30 cellular contexts compared by ENCODE assay signal in genomic region chr11:127873478-127873877, GRCh38.
"Had no signal": no experiment of that assay in that cellular context is flagged by ENCODE, and none has a peak within 500 bp of the region (broad histone marks: within the 10 kb centered on the region; RNA-seq: fewer than 3 reads in every experiment).

No MANE protein-coding gene starts in this region.

- H3K4me3 ChIP-seq: body of pancreas, heart left ventricle, tibial artery had no signal

- ATAC-seq: activated CD4-positive, CD25-positive, alpha-beta regulatory T cell treated with anti-CD3 and anti-CD28 coated beads, Interleukin-2, amount 50 U/mL, for 24 hours; body of pancreas; heart left ventricle; left colon; natural killer cell treated with Interleukin-12 subunit alpha and Interleukin-12 subunit beta and Interleukin-15 and Interleukin-18, amount 100 ng/mL, for 72 hours; sciatic nerve; stimulated activated memory B cell treated with anti-CD40 and anti-IgM and Interleukin-4, amounts not matched to agents 10 μg/mL and 1 μg/mL and 100 μg/mL, for 72 hours; stimulated activated naive CD8-positive, alpha-beta T cell treated with anti-CD3 and anti-CD28 coated beads, Interleukin-15, amount 100 ng/mL, for 72 hours; T-helper 17 cell had no signal

- H3K9me3 ChIP-seq: body of pancreas, heart left ventricle, tibial artery had no signal

- H3K27me3 ChIP-seq: body of pancreas, heart left ventricle, tibial artery had no signal

- H3K27ac ChIP-seq: body of pancreas, heart left ventricle, tibial artery, WERI-Rb-1 had no signal

- H3K4me1 ChIP-seq: heart left ventricle, tibial artery had no signal

- DNase-seq: activated CD4-positive, alpha-beta T cell treated with anti-CD3 and anti-CD28 coated beads for 48 hours; activated CD4-positive, alpha-beta T cell treated with anti-CD3 and anti-CD28 coated beads, Interleukin-2, amount 50 U/mL, for 48 hours; activated CD8-positive, alpha-beta memory T cell treated with anti-CD3 and anti-CD28 coated beads for 24 hours; activated effector memory CD4-positive, alpha-beta T cell treated with Interleukin-2 at 50 U/mL for 16 hours; activated naive CD4-positive, alpha-beta T cell treated with Interleukin-2 at 50 U/mL for 16 hours; body of pancreas; dermis blood vessel endothelial cell; effector memory CD4-positive, alpha-beta T cell; erythroblast; heart left ventricle; hypothalamus; immature natural killer cell; kidney; left colon; midbrain; posterior cingulate gyrus; small intestine; stimulated activated CD4-positive, alpha-beta T cell treated with anti-CD3 and anti-CD28 coated beads, Interleukin-1b, Interleukin-23, amount 100 ng/mL, for 48 hours; stimulated activated CD4-positive, alpha-beta T cell treated with anti-CD3 and anti-CD28 coated beads, Interleukin-4, amount 100 ng/mL, for 4 hours; stimulated activated CD8-positive, alpha-beta memory T cell treated with anti-CD3 and anti-CD28 coated beads, Interleukin-4, amount 100 ng/mL, for 48 hours; stimulated activated naive CD8-positive, alpha-beta T cell treated with anti-CD3 and anti-CD28 coated beads, Interleukin-15, amount 100 ng/mL, for 72 hours; substantia nigra; T-helper 17 cell; T1000; tibial artery; WERI-Rb-1 had no signal

- H3K36me3 ChIP-seq: heart left ventricle, tibial artery, WERI-Rb-1 had no signal
